In the genomic region with DNA sequence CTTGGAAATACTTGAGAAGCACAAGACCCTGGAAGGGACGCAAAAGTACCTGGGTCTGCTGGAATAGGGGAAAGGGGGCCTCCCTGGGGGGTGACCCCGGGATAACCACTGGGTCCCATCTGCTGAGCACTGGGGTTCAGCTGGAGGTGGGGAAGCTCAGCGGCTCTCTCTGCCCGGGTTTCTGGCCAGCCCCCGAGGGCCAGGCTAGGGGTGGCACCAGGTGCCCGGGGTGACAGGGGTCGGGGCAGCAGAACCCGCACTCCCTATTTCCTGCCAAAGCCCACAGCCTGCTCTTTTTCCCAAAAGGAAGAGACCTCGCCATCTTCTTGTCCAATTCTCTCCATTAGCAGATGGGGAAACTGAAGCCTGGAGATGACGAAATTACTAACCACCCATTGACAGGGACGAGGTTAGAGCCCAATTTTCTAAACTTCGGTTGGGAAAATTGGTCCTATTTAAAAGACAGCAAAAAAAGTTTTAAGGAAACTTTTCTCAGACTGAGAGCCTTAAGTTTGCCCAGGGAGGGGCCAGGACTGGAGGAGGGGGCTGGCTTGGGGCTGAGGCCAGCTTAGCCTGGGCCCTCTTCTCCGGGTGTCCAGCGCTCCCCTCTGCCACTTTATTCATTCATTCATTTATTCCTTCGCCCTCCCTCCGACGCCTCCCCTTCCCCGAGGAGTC, we compare ENCODE assay signal across 18 cellular contexts. TPM values are rescaled to one million over a fixed set of nuclear protein-coding genes. Genes with fewer than 3 reads are reported as not detected.
DNase-seq lines count a peak whose midpoint lies in the region; ATAC-seq and TF ChIP-seq lines count a peak whose summit lies in the region.
"Had no signal": no experiment of that assay in that cellular context is flagged by ENCODE, and none has a peak within 500 bp of the region (broad histone marks: within the 10 kb centered on the region; RNA-seq: fewer than 3 reads in every experiment).

No MANE protein-coding gene starts in this region.

- H3K9me3 ChIP-seq in naive thymus-derived CD4-positive, alpha-beta T cell (ENCODE audit: control insufficient read depth in 2 of 3, low read length in 3 of 3) = no peaks in the 10 kb centered on the region
- H3K9me3 ChIP-seq: body of pancreas, transverse colon had no signal

- H3K36me3 ChIP-seq in naive thymus-derived CD4-positive, alpha-beta T cell (ENCODE audit: control insufficient read depth in 2 of 3, insufficient read depth in 3 of 3, low read length in 3 of 3) = no peaks in the 10 kb centered on the region
- H3K36me3 ChIP-seq: transverse colon had no signal

- peak overlapping the region; percentile 23 for H3K27ac Mint-ChIP-seq in activated naive CD4-positive, alpha-beta T cell treated with anti-CD3 and anti-CD28 coated beads, Interleukin-2, amount 50 U/mL, for 24 hours
- no peak overlapping the region for H3K27ac Mint-ChIP-seq in activated T-helper 2 cell treated with anti-CD3 and anti-CD28 coated beads, Interferon-gamma antibody, Interleukin-2, Interleukin-4, amounts not matched to agents 10 μg/mL and 5 μg/mL and 100 μg/mL, durations not matched to agents 14 hours and 24 hours and 36 hours
- peak overlapping the region in 6 of 9 donors; percentile 26 to 72 (median 64) for H3K27ac Mint-ChIP-seq in naive thymus-derived CD4-positive, alpha-beta T cell
- no peak overlapping the region for H3K27ac Mint-ChIP-seq in stimulated activated naive CD8-positive, alpha-beta T cell treated with anti-CD3 and anti-CD28 coated beads, Interleukin-15, amount 100 ng/mL, for 72 hours

- peaks cover 61% of the 10 kb centered on the region for H3K27me3 Mint-ChIP-seq in activated naive CD4-positive, alpha-beta T cell treated with anti-CD3 and anti-CD28 coated beads, Interleukin-2, amount 50 U/mL, for 24 hours
- H3K27me3 Mint-ChIP-seq in activated T-helper 2 cell treated with anti-CD3 and anti-CD28 coated beads, Interferon-gamma antibody, Interleukin-2, Interleukin-4, amounts not matched to agents 10 μg/mL and 5 μg/mL and 100 μg/mL, durations not matched to agents 14 hours and 24 hours and 36 hours (ENCODE audit: low read depth) = peaks cover 69% of the 10 kb centered on the region
- peaks cover 77 to 88% (median 78%) of the 10 kb centered on the region in 5 donors for H3K27me3 Mint-ChIP-seq in naive thymus-derived CD4-positive, alpha-beta T cell
- H3K27me3 Mint-ChIP-seq in stimulated activated naive CD8-positive, alpha-beta T cell treated with anti-CD3 and anti-CD28 coated beads, Interleukin-15, amount 100 ng/mL, for 72 hours = peaks cover 95% of the 10 kb centered on the region

- H3K9me3 Mint-ChIP-seq in activated naive CD4-positive, alpha-beta T cell treated with anti-CD3 and anti-CD28 coated beads, Interleukin-2, amount 50 U/mL, for 24 hours = peaks cover 9% of the 10 kb centered on the region
- no peaks in the 10 kb centered on the region for H3K9me3 Mint-ChIP-seq in activated T-helper 2 cell treated with anti-CD3 and anti-CD28 coated beads, Interferon-gamma antibody, Interleukin-2, Interleukin-4, amounts not matched to agents 10 μg/mL and 5 μg/mL and 100 μg/mL, durations not matched to agents 14 hours and 24 hours and 36 hours
- H3K9me3 Mint-ChIP-seq in naive thymus-derived CD4-positive, alpha-beta T cell = peaks cover 3 to 35% (median 6%) of the 10 kb centered on the region in 11 donors
- H3K9me3 Mint-ChIP-seq in stimulated activated naive CD8-positive, alpha-beta T cell treated with anti-CD3 and anti-CD28 coated beads, Interleukin-15, amount 100 ng/mL, for 72 hours = no peaks in the 10 kb centered on the region

- H3K4me3 ChIP-seq in naive thymus-derived CD4-positive, alpha-beta T cell (ENCODE audit: low read length) = no peak overlapping the region
- H3K4me3 ChIP-seq: body of pancreas, transverse colon had no signal

- TF ChIP-seq CTCF in RWPE1 (conservative IDR thresholded peaks at IDR 0.05; ENCODE audit: low read depth) = no peak

- H3K4me1 ChIP-seq in naive thymus-derived CD4-positive, alpha-beta T cell (ENCODE audit: control insufficient read depth in 2 of 2, insufficient read depth in 2 of 2, low read length in 2 of 2) = peaks cover 10 to 20% of the 10 kb centered on the region in 2 donors

- peaks cover 47 to 70% of the 10 kb centered on the region in 2 donors for H3K27me3 ChIP-seq in naive thymus-derived CD4-positive, alpha-beta T cell (ENCODE audit: control insufficient read depth in 2 of 2, insufficient read depth in 2 of 2, low read length in 2 of 2)

- intact Hi-C loops in activated T-helper 2 cell treated with anti-CD3 and anti-CD28 coated beads, Interferon-gamma antibody, Interleukin-2, Interleukin-4, amounts not matched to agents 10 μg/mL and 5 μg/mL and 100 μg/mL, durations not matched to agents 14 hours and 24 hours and 36 hours (cut with micrococcal nuclease) = no loop called here
- intact Hi-C loops in naive thymus-derived CD4-positive, alpha-beta T cell (cut with micrococcal nuclease) = loop anchor here (1.0 kb wide), 2 partner anchors 8 to 10 kb away; no protein-coding TSS in a partner anchor

- no peak overlapping the region for H3K4me3 Mint-ChIP-seq in activated naive CD4-positive, alpha-beta T cell treated with anti-CD3 and anti-CD28 coated beads, Interleukin-2, amount 50 U/mL, for 24 hours
- H3K4me3 Mint-ChIP-seq in activated T-helper 2 cell treated with anti-CD3 and anti-CD28 coated beads, Interferon-gamma antibody, Interleukin-2, Interleukin-4, amounts not matched to agents 10 μg/mL and 5 μg/mL and 100 μg/mL, durations not matched to agents 14 hours and 24 hours and 36 hours (ENCODE audit: low read depth) = peak overlapping the region; percentile 69
- peak overlapping the region in 6 of 10 donors; percentile 18 to 67 (median 36) for H3K4me3 Mint-ChIP-seq in naive thymus-derived CD4-positive, alpha-beta T cell
- peak overlapping the region in 1 of 2 donors; percentile 13 for H3K4me3 Mint-ChIP-seq in stimulated activated naive CD8-positive, alpha-beta T cell treated with anti-CD3 and anti-CD28 coated beads, Interleukin-15, amount 100 ng/mL, for 72 hours

- CTCF ChIA-PET in naive thymus-derived CD4-positive, alpha-beta T cell (lab: Charles Lee) = no interaction called here
- CTCF ChIA-PET in RWPE1 (lab: Yijun Ruan, JAX) = no interaction called here

- H3K4me1 Mint-ChIP-seq in activated naive CD4-positive, alpha-beta T cell treated with anti-CD3 and anti-CD28 coated beads, Interleukin-2, amount 50 U/mL, for 24 hours = peaks cover 16% of the 10 kb centered on the region
- H3K4me1 Mint-ChIP-seq in activated T-helper 2 cell treated with anti-CD3 and anti-CD28 coated beads, Interferon-gamma antibody, Interleukin-2, Interleukin-4, amounts not matched to agents 10 μg/mL and 5 μg/mL and 100 μg/mL, durations not matched to agents 14 hours and 24 hours and 36 hours (ENCODE audit: low read depth) = peaks cover 36% of the 10 kb centered on the region
- H3K4me1 Mint-ChIP-seq in naive thymus-derived CD4-positive, alpha-beta T cell = peaks cover 17 to 34% (median 25%) of the 10 kb centered on the region in 7 donors
- peaks cover 54% of the 10 kb centered on the region for H3K4me1 Mint-ChIP-seq in stimulated activated naive CD8-positive, alpha-beta T cell treated with anti-CD3 and anti-CD28 coated beads, Interleukin-15, amount 100 ng/mL, for 72 hours

- POLR2A ChIA-PET in naive thymus-derived CD4-positive, alpha-beta T cell (lab: Charles Lee) = interaction anchor here (0.5 to 0.7 kb wide), 2 partner anchors 1020 to 1073 kb away, joined by 3 read pairs; no protein-coding TSS in a partner anchor
- POLR2A ChIA-PET in RWPE1 (lab: Yijun Ruan, JAX; ENCODE audit: low non-redundant PET) = no interaction called here

- peaks cover 4% of the 10 kb centered on the region for H3K36me3 Mint-ChIP-seq in activated naive CD4-positive, alpha-beta T cell treated with anti-CD3 and anti-CD28 coated beads, Interleukin-2, amount 50 U/mL, for 24 hours
- peaks cover 4% of the 10 kb centered on the region for H3K36me3 Mint-ChIP-seq in activated T-helper 2 cell treated with anti-CD3 and anti-CD28 coated beads, Interferon-gamma antibody, Interleukin-2, Interleukin-4, amounts not matched to agents 10 μg/mL and 5 μg/mL and 100 μg/mL, durations not matched to agents 14 hours and 24 hours and 36 hours (ENCODE audit: low read depth)
- H3K36me3 Mint-ChIP-seq in naive thymus-derived CD4-positive, alpha-beta T cell = peaks cover 0 to 5% (median 2%) of the 10 kb centered on the region in 5 donors

- no peak for ATAC-seq in naive thymus-derived CD4-positive, alpha-beta T cell
- no peak for ATAC-seq in GM21619 (IDR thresholded peaks at IDR 0.05; ENCODE audit: unreplicated experiment)
- ATAC-seq in stimulated activated naive CD8-positive, alpha-beta T cell treated with anti-CD3 and anti-CD28 coated beads, Interleukin-15, amount 100 ng/mL, for 72 hours = no peak
- ATAC-seq: body of pancreas had no signal

- no peak for DNase-seq in activated naive CD4-positive, alpha-beta T cell treated with Interleukin-2 at 50 U/mL for 16 hours
- DNase-seq in activated T-helper 2 cell treated with anti-CD3 and anti-CD28 coated beads, Interferon-gamma antibody, Interleukin-2, Interleukin-4, amounts not matched to agents 10 μg/mL and 5 μg/mL and 100 μg/mL, durations not matched to agents 14 hours and 24 hours and 36 hours (ENCODE audit: low spot score) = no peak
- DNase-seq in naive thymus-derived CD4-positive, alpha-beta T cell = peak in 2 of 9 donors; percentile 9 to 12
- DNase-seq in NCI-H226 = no peak
- no peak for DNase-seq in RWPE1 (ENCODE audit: low spot score)
- no peak for DNase-seq in stimulated activated naive CD8-positive, alpha-beta T cell treated with anti-CD3 and anti-CD28 coated beads, Interleukin-15, amount 100 ng/mL, for 72 hours
- DNase-seq: body of pancreas, foreskin fibroblast, HCEC 1CT, hippocampal formation, mesenchymal stem cell, NCI-H1048, Right ventricle myocardium superior, T-helper 1 cell, transverse colon had no signal

- H3K27ac ChIP-seq in naive thymus-derived CD4-positive, alpha-beta T cell (ENCODE audit: low read depth, low read length) = no peak overlapping the region
- no peak overlapping the region for H3K27ac ChIP-seq in RWPE1
- H3K27ac ChIP-seq: body of pancreas, coronary artery, transverse colon had no signal

RNA-seq across cellular contexts. Expression of a gene that starts 17.8 kb away (rescaled TPM):
- 281 and 293 TPM in 2 replicates for total RNA-seq in activated T-helper 2 cell treated with anti-CD3 and anti-CD28 coated beads, Interferon-gamma antibody, Interleukin-2, Interleukin-4, amounts not matched to agents 10 μg/mL and 5 μg/mL and 100 μg/mL, durations not matched to agents 14 hours and 24 hours and 36 hours
- total RNA-seq in naive thymus-derived CD4-positive, alpha-beta T cell = 10 to 100 TPM; 31.2 to 60.1 (median 38.6) TPM
- 10 to 100 TPM; 24.0 to 30.9 TPM for polyA plus RNA-seq in naive thymus-derived CD4-positive, alpha-beta T cell

Comparison
In these comparisons a context has a peak if more than half of its experiments do, and no peak if none do; other contexts are left out.
1. H3K27ac Mint-ChIP-seq: peak in activated naive CD4-positive, alpha-beta T cell treated with anti-CD3 and anti-CD28 coated beads, Interleukin-2, amount 50 U/mL, for 24 hours (single experiment) and naive thymus-derived CD4-positive, alpha-beta T cell (6 of 9); none in activated T-helper 2 cell treated with anti-CD3 and anti-CD28 coated beads, Interferon-gamma antibody, Interleukin-2, Interleukin-4, amounts not matched to agents 10 μg/mL and 5 μg/mL and 100 μg/mL, durations not matched to agents 14 hours and 24 hours and 36 hours (single experiment) and stimulated activated naive CD8-positive, alpha-beta T cell treated with anti-CD3 and anti-CD28 coated beads, Interleukin-15, amount 100 ng/mL, for 72 hours (0 of 2).